ENCODE assay signal across 25 cellular contexts in the genomic region with DNA sequence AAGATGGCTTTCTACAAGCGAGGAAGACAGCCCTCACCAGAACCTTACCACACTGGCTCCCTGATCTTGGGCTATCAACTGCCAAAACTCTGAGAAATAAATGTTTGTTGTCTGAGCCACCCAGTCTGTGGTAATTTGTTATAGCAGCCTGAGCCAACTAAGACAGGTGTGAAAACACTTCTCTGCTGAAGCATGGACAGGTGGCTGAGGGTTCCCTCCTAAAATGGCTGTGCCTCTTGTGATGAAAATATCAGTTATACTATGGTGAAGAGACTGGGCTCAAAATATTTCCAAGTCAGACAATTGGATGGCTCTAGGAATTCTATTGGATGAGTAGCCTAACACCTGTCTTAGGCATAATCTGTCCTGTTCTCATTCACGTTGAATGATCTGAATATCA.
"Had no signal": no experiment of that assay in that cellular context is flagged by ENCODE, and none has a peak within 500 bp of the region (broad histone marks: within the 10 kb centered on the region; RNA-seq: fewer than 3 reads in every experiment).

No MANE protein-coding gene starts in this region.

- H3K27ac ChIP-seq: left lung, lower lobe of right lung, pancreas, prostate gland, spleen, suprapubic skin, thoracic aorta, tibial artery, upper lobe of right lung had no signal

- H3K4me3 ChIP-seq: left lung, lower lobe of right lung, pancreas, prostate gland, spleen, suprapubic skin, thoracic aorta, tibial artery, upper lobe of right lung had no signal

- H3K9me3 ChIP-seq: left lung, lower lobe of right lung, pancreas, prostate gland, suprapubic skin, thoracic aorta, tibial artery had no signal

- ATAC-seq: left colon; left lung; lower lobe of right lung; naive thymus-derived CD4-positive, alpha-beta T cell; natural killer cell treated with Interleukin-12 subunit alpha and Interleukin-12 subunit beta and Interleukin-15 and Interleukin-18, amount 100 ng/mL, for 72 hours; pancreas; right cardiac atrium; sciatic nerve; stimulated activated effector memory CD8-positive, alpha-beta T cell treated with anti-CD3 and anti-CD28 coated beads, Interleukin-12 subunit alpha, Interleukin-12 subunit beta, amount 100 ng/mL, for 72 hours; upper lobe of right lung had no signal

- H3K36me3 ChIP-seq: left lung, lower lobe of right lung, pancreas, prostate gland, spleen, suprapubic skin, thoracic aorta, tibial artery, upper lobe of right lung had no signal

- H3K27me3 ChIP-seq: left lung, pancreas, spleen, suprapubic skin, tibial artery, upper lobe of right lung had no signal

- H3K4me1 ChIP-seq: left lung, lower lobe of right lung, pancreas, prostate gland, spleen, suprapubic skin, upper lobe of right lung had no signal

- DNase-seq: hypothalamus; immature natural killer cell; kidney; left colon; left lung; lower lobe of right lung; mesendoderm; naive thymus-derived CD4-positive, alpha-beta T cell; pancreas; posterior cingulate gyrus; retina; right cardiac atrium; small intestine; spleen; stimulated activated CD4-positive, alpha-beta T cell treated with anti-CD3 and anti-CD28 coated beads, Interleukin-4, amount 100 ng/mL, for 24 hours; stimulated activated naive CD4-positive, alpha-beta T cell; tibial artery; trophoblast cell; upper lobe of right lung had no signal
